ENCODE assay signal across 33 cellular contexts in genomic region chr2:23459032-23459431, GRCh38.
"Had no signal": no experiment of that assay in that cellular context is flagged by ENCODE, and none has a peak within 500 bp of the region (broad histone marks: within the 10 kb centered on the region; RNA-seq: fewer than 3 reads in every experiment).

No MANE protein-coding gene starts in this region.

- H3K4me3 ChIP-seq: MG63 had no signal

- DNase-seq: Karpas-422, Kasumi-1, MG63, MM.1S, NCI-H1092, NCI-H1092 treated with DMSO at 0.1 percent for 48 hours, NCI-H1105, NCI-H1105 treated with DMSO at 0.1 percent for 48 hours, NCI-H1417, NCI-H1417 treated with DMSO at 0.1 percent for 48 hours, NCI-H1436, NCI-H1436 treated with DMSO at 0.1 percent for 48 hours, NCI-H146, NCI-H1694, NCI-H1694 treated with DMSO at 0.1 percent for 48 hours, NCI-H187, NCI-H187 treated with DMSO at 0.1 percent for 48 hours, NCI-H1930, NCI-H2029, NCI-H2029 treated with DMSO at 0.1 percent for 48 hours, NCI-H2081, NCI-H2081 treated with DMSO at 0.1 percent for 48 hours, NCI-H2107, NCI-H2171, NCI-H2171 treated with DMSO at 0.1 percent for 48 hours, NCI-H2227 treated with DMSO at 0.1 percent for 48 hours, NCI-H226, NCI-H446, NCI-H446 treated with DMSO at 0.1 percent for 48 hours, NCI-H510A, NCI-H510A treated with DMSO at 0.1 percent for 48 hours, NCI-H524, NCI-H524 treated with DMSO at 0.1 percent for 48 hours had no signal

- H3K36me3 ChIP-seq: MG63 had no signal

- H3K9me3 ChIP-seq: MG63 had no signal

- H3K27me3 ChIP-seq: MG63 had no signal
